In genomic region chr3:170357920-170358854, GRCh38 we compare ENCODE assay signal across 8 cellular contexts. TPM values are rescaled to one million over a fixed set of nuclear protein-coding genes. Genes with fewer than 3 reads are reported as not detected.
DNase-seq lines count a peak whose midpoint lies in the region; ATAC-seq and TF ChIP-seq lines count a peak whose summit lies in the region.

No MANE protein-coding gene starts in this region.

- peaks cover 5% of the 10 kb centered on the region for H3K9me3 Mint-ChIP-seq in CD8-positive, alpha-beta T cell

- peak; percentile 16 for ATAC-seq in CD8-positive, alpha-beta T cell
- ATAC-seq in GM21360 (IDR thresholded peaks at IDR 0.05; ENCODE audit: unreplicated experiment) (peak; percentile 14), HG02884 (IDR thresholded peaks at IDR 0.05; ENCODE audit: unreplicated experiment) (no peak)

- H3K36me3 Mint-ChIP-seq in CD8-positive, alpha-beta T cell: peaks cover 34% of the 10 kb centered on the region

- peak; percentile 64 to 86 (median 79) for DNase-seq in CD8-positive, alpha-beta T cell
- DNase-seq in Jurkat, Clone E6-1 (ENCODE audit: low read depth, low spot score): peak; percentile 15
- DNase-seq in T-helper 1 cell (peak; percentile 55 to 78 (median 69)), hepatocyte (ENCODE audit: low spot score) (peak; percentile 91), retinal pigment epithelial cell (ENCODE audit: low read depth) (peak; percentile 39)

- peaks cover 32% of the 10 kb centered on the region for H4K20me1 ChIP-seq in hepatocyte (ENCODE audit: insufficient read depth, poor library complexity, severe bottlenecking)

- peak; percentile 39 for TF ChIP-seq CTCF in CD8-positive, alpha-beta T cell (IDR thresholded peaks at IDR 0.05)
- TF ChIP-seq CTCF in hepatocyte (IDR thresholded peaks at IDR 0.05; ENCODE audit: poor library complexity) (peak; percentile 55), retinal pigment epithelial cell (conservative IDR thresholded peaks at IDR 0.05; ENCODE audit: low read depth, low read length) (peak; percentile 42)

- peak overlapping the region; percentile 77 for H3K4me2 ChIP-seq in hepatocyte

- H3K4me1 ChIP-seq in CD8-positive, alpha-beta T cell (ENCODE audit: insufficient read depth, low read length): peaks cover 20% of the 10 kb centered on the region
- peaks cover 28% of the 10 kb centered on the region for H3K4me1 ChIP-seq in hepatocyte (ENCODE audit: insufficient read depth)

- H2AFZ ChIP-seq in hepatocyte: peak overlapping the region; percentile 40

- H3K79me2 ChIP-seq in hepatocyte: peaks cover 49% of the 10 kb centered on the region

- H3K27ac ChIP-seq in CD8-positive, alpha-beta T cell (ENCODE audit: low read depth, low read length): peak overlapping the region; percentile 91
- peak overlapping the region; percentile 97 for H3K27ac ChIP-seq in angular gyrus (ENCODE audit: low read depth, low read length)
- H3K27ac ChIP-seq in hepatocyte: peak overlapping the region; percentile 96

- peak overlapping the region; percentile 99 for H3K27ac Mint-ChIP-seq in CD8-positive, alpha-beta T cell

- no peaks in the 10 kb centered on the region for H3K9me2 ChIP-seq in hepatocyte (replicated peaks; ENCODE audit: insufficient read depth)

- CTCF ChIA-PET in CD8-positive, alpha-beta T cell (lab: Charles Lee): interaction anchor here (1.8 kb wide), 1 partner anchor 53 kb away, joined by 3 read pairs; no protein-coding TSS in a partner anchor

- intact Hi-C loops in CD8-positive, alpha-beta T cell (cut with DNase I, micrococcal nuclease): loop anchor here (1.0 to 10.0 kb wide), 17 partner anchors 46 to 1684 kb away; partner anchors contain the start of genes PHC3 (in 2 of the 2), PRKCI (in 2 of the 2), RPL22L1 (in 2 of the 2) and SEC62 (in 2 of the 2)

- POLR2A ChIA-PET in CD8-positive, alpha-beta T cell (lab: Charles Lee): interaction anchor here (0.6 to 3.4 kb wide), 8 partner anchors 11 to 590 kb away, joined by 3 to 14 read pairs (median 4); partner anchors contain the start of genes ACTRT3 and PRKCI

- H3K27me3 ChIP-seq in CD8-positive, alpha-beta T cell (ENCODE audit: insufficient read depth, low read length): no peaks in the 10 kb centered on the region
- H3K27me3 ChIP-seq in hepatocyte: no peaks in the 10 kb centered on the region

- no peaks in the 10 kb centered on the region for H3K36me3 ChIP-seq in CD8-positive, alpha-beta T cell (ENCODE audit: insufficient read depth, low read length)
- no peaks in the 10 kb centered on the region for H3K36me3 ChIP-seq in hepatocyte (replicated peaks; ENCODE audit: insufficient read depth, low read depth)

- no peaks in the 10 kb centered on the region for H3K9me3 ChIP-seq in CD8-positive, alpha-beta T cell (ENCODE audit: low read length)
- H3K9me3 ChIP-seq in hepatocyte (ENCODE audit: low read depth): no peaks in the 10 kb centered on the region

- H3K4me3 ChIP-seq in CD8-positive, alpha-beta T cell (ENCODE audit: low read depth, low read length): peak overlapping the region; percentile 40
- peak overlapping the region; percentile 55 for H3K4me3 ChIP-seq in Jurkat, Clone E6-1 (ENCODE audit: low read length)
- H3K4me3 ChIP-seq in hepatocyte: peak overlapping the region; percentile 51
- peak overlapping the region; percentile 81 for H3K4me3 ChIP-seq in retinal pigment epithelial cell (ENCODE audit: low read length)

- 0% methylated on average over 30 of the region's 56 CpGs for WGBS in hepatocyte (ENCODE audit: low lambda C conversion rate, missing lambda C conversion rate)

- H3K4me3 Mint-ChIP-seq in CD8-positive, alpha-beta T cell: peak overlapping the region; percentile 95

- peaks cover 54% of the 10 kb centered on the region for H3K4me1 Mint-ChIP-seq in CD8-positive, alpha-beta T cell (ENCODE audit: low read depth)

- H3K27me3 Mint-ChIP-seq in CD8-positive, alpha-beta T cell (ENCODE audit: low read depth): no peaks in the 10 kb centered on the region

RNA-seq across cellular contexts. Expression of gene SKIL, which starts 0.7 kb away (rescaled TPM):
- 100 to 1,000 TPM; 160 to 177 TPM for total RNA-seq in CD8-positive, alpha-beta T cell
- 0.85 TPM for polyA plus RNA-seq in Jurkat, Clone E6-1 (2012; ENCODE audit: insufficient read depth, insufficient read length)
- 79.3 and 87.5 TPM in 2 replicates for total RNA-seq in hepatocyte
- polyA plus RNA-seq in hepatocyte: 28.3 and 28.9 TPM in 2 replicates

Comparison
In these comparisons a context has a peak if more than half of its experiments do, and no peak if none do; other contexts are left out.
1. DNase-seq: peak in every context shown above with its lines; median percentile 91 in hepatocyte; 79 in CD8-positive, alpha-beta T cell; 69 in T-helper 1 cell; 39 in retinal pigment epithelial cell; 15 in Jurkat, Clone E6-1.